ENCODE assay signal across 20 cellular contexts in genomic region chr4:138030375-138030774, GRCh38.
"Had no signal": no experiment of that assay in that cellular context is flagged by ENCODE, and none has a peak within 500 bp of the region (broad histone marks: within the 10 kb centered on the region; RNA-seq: fewer than 3 reads in every experiment).

No MANE protein-coding gene starts in this region.

- H3K27me3 ChIP-seq: MG63 had no signal

- H3K27ac ChIP-seq: HL-60 had no signal

- H3K9me3 ChIP-seq: MG63, SK-N-SH had no signal

- H3K4me3 ChIP-seq: K562, MG63 had no signal

- H3K36me3 ChIP-seq: MG63 had no signal

- DNase-seq: MG63, NCI-H1092, NCI-H1436, NCI-H187, NCI-H2029, NCI-H2081 treated with DMSO at 0.1 percent for 48 hours, NCI-H2171, NCI-H226, NCI-H446, NCI-H510A, NCI-H524 treated with DMSO at 0.1 percent for 48 hours, NCI-H69, NCI-H774, Right ventricle myocardium superior, RPMI8226, SIG-M5, SK-N-SH, SW 1271 had no signal

- ATAC-seq: K562 had no signal
